ENCODE assay signal across 8 cellular contexts in genomic region chr11:7955191-7955590, GRCh38. TPM values are rescaled to one million over a fixed set of nuclear protein-coding genes. Genes with fewer than 3 reads are reported as not detected.
"Had no signal": no experiment of that assay in that cellular context is flagged by ENCODE, and none has a peak within 500 bp of the region (broad histone marks: within the 10 kb centered on the region; RNA-seq: fewer than 3 reads in every experiment).

No MANE protein-coding gene starts in this region.

- ATAC-seq: GM23338, K562 had no signal

- H3K9me3 Mint-ChIP-seq: GM23338 had no signal

- FAIRE-seq: H1, HTR-8/SVneo, K562 had no signal

- DNase-seq: H9, HCEC 1CT, IMR-90 had no signal

- H3K4me1 Mint-ChIP-seq: GM23338, H9 had no signal

- H3K27ac Mint-ChIP-seq: GM23338, H9 had no signal

- H3K4me3 Mint-ChIP-seq: GM23338, H9 had no signal

- H3K4me3 ChIP-seq: GM23338, K562 had no signal

RNA-seq across cellular contexts. Expression of gene NLRP10, which starts 10.1 kb away (rescaled TPM):
- total RNA-seq: H9, HT-29 had no signal
- polyA plus RNA-seq: H1, K562 had no signal

RNA-seq across cellular contexts. Expression of gene OR10A3, which starts 13.7 kb away (rescaled TPM):
- total RNA-seq: H1, H9, HT-29, IMR-90, K562 had no signal
- polyA plus RNA-seq: H1, K562 had no signal

RNA-seq across cellular contexts. Expression of gene OR10A6, which starts 24.1 kb away (rescaled TPM):
- total RNA-seq: GM23338, H1, H9, HT-29, IMR-90, K562 had no signal
- polyA plus RNA-seq: H1, K562 had no signal
